14 cellular contexts compared by ENCODE assay signal in the genomic region with DNA sequence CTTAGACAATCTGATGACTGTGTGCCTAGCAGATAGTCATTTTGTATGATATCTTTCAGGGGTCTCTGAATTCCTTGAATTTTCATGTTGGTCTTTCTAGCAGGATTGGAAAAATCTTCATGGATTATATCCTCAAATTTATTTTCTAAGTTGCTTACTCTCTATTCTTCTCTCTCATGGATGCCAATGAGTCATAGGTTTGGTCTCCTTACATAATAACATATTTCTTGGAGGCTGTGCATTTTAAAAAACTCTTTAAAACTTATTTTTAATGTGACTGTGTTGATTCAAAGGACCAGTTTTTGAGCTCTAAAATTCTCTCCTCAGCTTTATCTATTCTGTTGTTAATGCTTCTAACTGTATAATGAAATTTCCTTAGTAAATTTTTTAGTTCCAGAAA.
DNase-seq lines count a peak whose midpoint lies in the region; ATAC-seq, FAIRE-seq and TF ChIP-seq lines count a peak whose summit lies in the region.
"Had no signal": no experiment of that assay in that cellular context is flagged by ENCODE, and none has a peak within 500 bp of the region (broad histone marks: within the 10 kb centered on the region; RNA-seq: fewer than 3 reads in every experiment).

No MANE protein-coding gene starts in this region.

- H3K9me3 Mint-ChIP-seq in activated CD8-positive, alpha-beta T cell treated with anti-CD3 and anti-CD28 coated beads, Interleukin-2, amount 10 ng/mL, durations not matched to agents 7 days and 5 days (ENCODE audit: insufficient read depth): peaks cover 6% of the 10 kb centered on the region
- H3K9me3 Mint-ChIP-seq in neural progenitor cell: peaks cover 3% of the 10 kb centered on the region

- DNase-seq in adipocyte (ENCODE audit: low read depth): peak; percentile 44
- peak; percentile 24 for DNase-seq in epithelial cell of esophagus (ENCODE audit: low read depth)
- peak; percentile 44 for DNase-seq in iris pigment epithelial cell (ENCODE audit: low read depth)
- no peak for DNase-seq in activated CD8-positive, alpha-beta T cell treated with anti-CD3 and anti-CD28 coated beads, Interleukin-2, amount 10 ng/mL, durations not matched to agents 7 days and 5 days
- no peak for DNase-seq in neural progenitor cell (ENCODE audit: low spot score)
- no peak for DNase-seq in NCI-H2107 (lab: John Stamatoyannopoulos, UW)
- DNase-seq: CD4-positive, alpha-beta memory T cell; DMS153; H7; MV-4-11; NCI-H1694 treated with DMSO at 0.1 percent for 48 hours had no signal

- H3K9me3 ChIP-seq in adipocyte (ENCODE audit: control insufficient read depth, low read length): no peaks in the 10 kb centered on the region
- no peaks in the 10 kb centered on the region for H3K9me3 ChIP-seq in neural progenitor cell (ENCODE audit: low read depth)

- H3K4me3 Mint-ChIP-seq in activated CD8-positive, alpha-beta T cell treated with anti-CD3 and anti-CD28 coated beads, Interleukin-2, amount 10 ng/mL, durations not matched to agents 7 days and 5 days: no peak overlapping the region
- no peak overlapping the region for H3K4me3 Mint-ChIP-seq in neural progenitor cell
- H3K4me3 Mint-ChIP-seq: CD4-positive, alpha-beta memory T cell had no signal

- H3K27ac ChIP-seq in neural progenitor cell: no peak overlapping the region
- H3K27ac ChIP-seq: KMS-11 had no signal

- H3K4me1 ChIP-seq in adipocyte (ENCODE audit: control insufficient read depth, insufficient read depth, low read length) (peaks cover 18% of the 10 kb centered on the region), neural progenitor cell (peaks cover 10% of the 10 kb centered on the region)

- no peak overlapping the region for H3K4me2 ChIP-seq in neural progenitor cell
- H3K4me2 ChIP-seq: KMS-11 had no signal

- no peaks in the 10 kb centered on the region for H3K4me1 Mint-ChIP-seq in activated CD8-positive, alpha-beta T cell treated with anti-CD3 and anti-CD28 coated beads, Interleukin-2, amount 10 ng/mL, durations not matched to agents 7 days and 5 days (ENCODE audit: low read depth)
- peaks cover 24% of the 10 kb centered on the region for H3K4me1 Mint-ChIP-seq in neural progenitor cell
- H3K4me1 Mint-ChIP-seq: CD4-positive, alpha-beta memory T cell had no signal

- CTCF ChIA-PET in activated CD8-positive, alpha-beta T cell treated with anti-CD3 and anti-CD28 coated beads, Interleukin-2, amount 10 ng/mL, durations not matched to agents 7 days and 5 days (lab: Charles Lee): no interaction called here

- H3K79me2 ChIP-seq in neural progenitor cell (ENCODE audit: low read depth): no peaks in the 10 kb centered on the region

- no peaks in the 10 kb centered on the region for H3K36me3 Mint-ChIP-seq in activated CD8-positive, alpha-beta T cell treated with anti-CD3 and anti-CD28 coated beads, Interleukin-2, amount 10 ng/mL, durations not matched to agents 7 days and 5 days (ENCODE audit: low read depth)
- H3K36me3 Mint-ChIP-seq in neural progenitor cell: no peaks in the 10 kb centered on the region
- H3K36me3 Mint-ChIP-seq: CD4-positive, alpha-beta memory T cell had no signal

- H3K27me3 Mint-ChIP-seq in activated CD8-positive, alpha-beta T cell treated with anti-CD3 and anti-CD28 coated beads, Interleukin-2, amount 10 ng/mL, durations not matched to agents 7 days and 5 days (ENCODE audit: low read depth): no peaks in the 10 kb centered on the region
- no peaks in the 10 kb centered on the region for H3K27me3 Mint-ChIP-seq in neural progenitor cell (ENCODE audit: insufficient read depth, low read depth)

- ATAC-seq in activated CD8-positive, alpha-beta T cell treated with anti-CD3 and anti-CD28 coated beads, Interleukin-2, amount 10 ng/mL, durations not matched to agents 7 days and 5 days: no peak

- POLR2A ChIA-PET in activated CD8-positive, alpha-beta T cell treated with anti-CD3 and anti-CD28 coated beads, Interleukin-2, amount 10 ng/mL, durations not matched to agents 7 days and 5 days (lab: Charles Lee): no interaction called here

- H3F3A ChIP-seq in neural progenitor cell (ENCODE audit: low read depth): peaks cover 4% of the 10 kb centered on the region

- H3K27ac Mint-ChIP-seq in activated CD8-positive, alpha-beta T cell treated with anti-CD3 and anti-CD28 coated beads, Interleukin-2, amount 10 ng/mL, durations not matched to agents 7 days and 5 days: no peak overlapping the region
- no peak overlapping the region for H3K27ac Mint-ChIP-seq in neural progenitor cell
- H3K27ac Mint-ChIP-seq: CD4-positive, alpha-beta memory T cell had no signal

- H3K4me3 ChIP-seq in adipocyte (ENCODE audit: low read length) (no peak overlapping the region), epithelial cell of esophagus (ENCODE audit: low read length) (no peak overlapping the region), neural progenitor cell (no peak overlapping the region)

- H3K36me3 ChIP-seq in adipocyte (ENCODE audit: control insufficient read depth, insufficient read depth, low read length, severe bottlenecking) (no peaks in the 10 kb centered on the region), neural progenitor cell (no peaks in the 10 kb centered on the region)

- peak; percentile 42 for FAIRE-seq in G401.6 (lab: Jason Lieb, UNC)
- FAIRE-seq: GM12891 had no signal

- H3K27me3 ChIP-seq in adipocyte (replicated peaks; ENCODE audit: control insufficient read depth, insufficient read depth, low read length) (no peaks in the 10 kb centered on the region), neural progenitor cell (no peaks in the 10 kb centered on the region)

- H2AFZ ChIP-seq in neural progenitor cell (replicated peaks): no peak overlapping the region

- H4K20me1 ChIP-seq in neural progenitor cell (ENCODE audit: low read depth): no peaks in the 10 kb centered on the region

- TF ChIP-seq CTCF in epithelial cell of esophagus (IDR thresholded peaks at IDR 0.05; ENCODE audit: insufficient read depth, low read depth, low read length, missing control alignments) (no peak), neural progenitor cell (IDR thresholded peaks at IDR 0.05) (no peak)

- H3K9ac ChIP-seq in adipocyte (ENCODE audit: low read length) (no peak overlapping the region), neural progenitor cell (no peak overlapping the region)
- H3K9ac ChIP-seq: KMS-11 had no signal

Comparison
In these comparisons a context has a peak if more than half of its experiments do, and no peak if none do; other contexts are left out.
1. DNase-seq: peak in adipocyte (single experiment), epithelial cell of esophagus (single experiment) and iris pigment epithelial cell (single experiment); none in activated CD8-positive, alpha-beta T cell treated with anti-CD3 and anti-CD28 coated beads, Interleukin-2, amount 10 ng/mL, durations not matched to agents 7 days and 5 days (single experiment), neural progenitor cell (single experiment) and NCI-H2107 (single experiment).